In the genomic region with DNA sequence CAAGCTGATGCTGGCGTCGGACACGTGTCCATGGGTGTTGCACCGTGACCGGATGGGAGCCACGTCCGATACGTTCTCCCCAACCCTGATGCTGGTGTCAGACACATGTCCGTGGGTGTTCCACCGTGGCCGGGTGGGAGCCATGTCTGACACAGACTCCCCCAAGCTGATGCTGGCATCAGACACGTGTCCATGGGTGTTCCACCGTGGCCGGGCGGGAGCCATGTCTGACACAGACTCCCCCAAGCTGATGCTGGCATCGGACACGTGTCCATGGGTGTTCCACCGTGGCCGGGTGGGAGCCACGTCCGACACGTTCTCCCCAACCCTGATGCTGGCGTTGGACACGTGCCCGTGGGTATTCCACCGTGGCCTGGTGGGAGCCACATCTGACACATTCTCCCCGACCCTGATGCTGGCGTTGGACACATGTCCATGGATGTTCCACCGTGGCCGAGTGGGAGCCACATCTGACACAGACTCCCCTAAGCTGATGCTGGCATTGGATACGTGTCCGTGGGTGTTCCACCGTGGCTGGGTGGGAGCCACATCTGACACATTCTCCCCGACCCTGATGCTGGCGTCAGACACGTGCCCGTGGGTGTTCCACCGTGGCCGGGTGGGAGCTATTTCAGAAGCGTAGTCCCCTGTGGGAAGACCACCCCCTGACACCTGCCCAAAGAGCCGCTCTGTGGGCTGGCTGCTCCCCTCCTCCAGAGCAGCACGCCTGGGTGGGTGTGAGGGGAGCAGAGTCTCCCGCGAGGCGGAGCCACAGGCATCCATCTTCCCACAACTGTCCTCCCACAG, we compare ENCODE assay signal across 1 cellular context.
TF ChIP-seq lines count a peak whose summit lies in the region.

No MANE protein-coding gene starts in this region.

TF ChIP-seq in GM12878, 131 proteins besides CTCF, POLR2A, EP300 and RAD21:
- TF ChIP-seq ASH2L (IDR thresholded peaks at IDR 0.05; ENCODE audit: borderline replicate concordance, low read depth), result no peak
- TF ChIP-seq, protein P1, sequence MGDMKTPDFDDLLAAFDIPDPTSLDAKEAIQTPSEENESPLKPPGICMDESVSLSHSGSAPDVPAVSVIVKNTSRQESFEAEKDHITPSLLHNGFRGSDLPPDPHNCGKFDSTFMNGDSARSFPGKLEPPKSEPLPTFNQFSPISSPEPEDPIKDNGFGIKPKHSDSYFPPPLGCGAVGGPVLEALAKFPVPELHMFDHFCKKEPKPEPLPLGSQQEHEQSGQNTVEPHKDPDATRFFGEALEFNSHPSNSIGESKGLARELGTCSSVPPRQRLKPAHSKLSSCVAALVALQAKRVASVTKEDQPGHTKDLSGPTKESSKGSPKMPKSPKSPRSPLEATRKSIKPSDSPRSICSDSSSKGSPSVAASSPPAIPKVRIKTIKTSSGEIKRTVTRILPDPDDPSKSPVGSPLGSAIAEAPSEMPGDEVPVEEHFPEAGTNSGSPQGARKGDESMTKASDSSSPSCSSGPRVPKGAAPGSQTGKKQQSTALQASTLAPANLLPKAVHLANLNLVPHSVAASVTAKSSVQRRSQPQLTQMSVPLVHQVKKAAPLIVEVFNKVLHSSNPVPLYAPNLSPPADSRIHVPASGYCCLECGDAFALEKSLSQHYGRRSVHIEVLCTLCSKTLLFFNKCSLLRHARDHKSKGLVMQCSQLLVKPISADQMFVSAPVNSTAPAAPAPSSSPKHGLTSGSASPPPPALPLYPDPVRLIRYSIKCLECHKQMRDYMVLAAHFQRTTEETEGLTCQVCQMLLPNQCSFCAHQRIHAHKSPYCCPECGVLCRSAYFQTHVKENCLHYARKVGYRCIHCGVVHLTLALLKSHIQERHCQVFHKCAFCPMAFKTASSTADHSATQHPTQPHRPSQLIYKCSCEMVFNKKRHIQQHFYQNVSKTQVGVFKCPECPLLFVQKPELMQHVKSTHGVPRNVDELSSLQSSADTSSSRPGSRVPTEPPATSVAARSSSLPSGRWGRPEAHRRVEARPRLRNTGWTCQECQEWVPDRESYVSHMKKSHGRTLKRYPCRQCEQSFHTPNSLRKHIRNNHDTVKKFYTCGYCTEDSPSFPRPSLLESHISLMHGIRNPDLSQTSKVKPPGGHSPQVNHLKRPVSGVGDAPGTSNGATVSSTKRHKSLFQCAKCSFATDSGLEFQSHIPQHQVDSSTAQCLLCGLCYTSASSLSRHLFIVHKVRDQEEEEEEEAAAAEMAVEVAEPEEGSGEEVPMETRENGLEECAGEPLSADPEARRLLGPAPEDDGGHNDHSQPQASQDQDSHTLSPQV (IDR thresholded peaks at IDR 0.05), result no peak
- no peak for TF ChIP-seq RB1 (IDR thresholded peaks at IDR 0.05; ENCODE audit: borderline replicate concordance)
- no peak for TF ChIP-seq MTA3 (IDR thresholded peaks at IDR 0.05; ENCODE audit: borderline replicate concordance, low read length)
- TF ChIP-seq RBBP5 (conservative IDR thresholded peaks at IDR 0.05), result no peak
- TF ChIP-seq SMAD1 (IDR thresholded peaks at IDR 0.05; ENCODE audit: low read depth, partially characterized antibody), result no peak
- no peak for TF ChIP-seq EZH2 (IDR thresholded peaks at IDR 0.05; ENCODE audit: borderline replicate concordance, control insufficient read depth, low read depth, low read length)
